In the genomic region with DNA sequence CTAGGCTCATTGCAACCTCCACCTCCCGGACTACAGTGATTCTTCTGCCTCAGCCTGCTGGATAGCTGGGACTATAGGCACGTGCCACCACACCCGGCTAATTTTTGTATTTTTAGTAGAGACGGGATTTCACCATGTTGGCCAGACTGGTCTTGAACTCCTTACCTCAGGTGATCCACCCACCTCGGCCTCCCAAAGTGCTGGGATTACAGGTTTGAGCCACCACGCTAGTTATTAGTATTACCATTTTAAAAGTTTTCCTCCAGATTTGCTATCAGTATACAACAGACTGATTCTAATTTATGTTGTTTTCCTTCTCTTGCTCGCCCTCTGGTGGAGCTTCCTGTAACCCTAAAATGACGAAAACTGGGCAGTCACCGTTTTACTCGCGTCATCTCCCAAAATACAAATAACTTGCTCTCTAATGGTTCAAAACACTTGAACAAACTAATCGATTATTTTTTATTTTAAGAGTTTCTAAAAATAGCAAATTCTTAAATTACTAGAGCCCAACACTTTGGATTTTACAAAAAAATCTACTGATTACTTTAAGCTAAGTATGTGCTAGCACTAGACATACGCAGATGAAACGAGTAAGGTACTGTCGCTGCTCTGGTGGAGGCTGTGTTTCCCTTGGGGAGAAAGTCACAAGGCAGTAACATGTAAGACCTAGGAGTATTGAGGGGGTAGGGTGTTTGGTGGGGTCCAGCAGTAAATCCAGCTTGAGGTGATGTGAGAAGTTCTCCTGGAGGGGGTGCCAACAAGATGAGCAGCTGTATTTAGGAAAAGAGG, we compare ENCODE assay signal across 8 cellular contexts.
DNase-seq lines count a peak whose midpoint lies in the region; ATAC-seq lines count a peak whose summit lies in the region.

No MANE protein-coding gene starts in this region.

- DNase-seq in NCI-H2196 (lab: John Stamatoyannopoulos, UW; ENCODE audit: unreplicated experiment) (peak; percentile 41), NCI-H2196 treated with DMSO at 0.1 percent for 48 hours (lab: John Stamatoyannopoulos, UW; ENCODE audit: unreplicated experiment) (no peak), NCI-H1694 treated with DMSO at 0.1 percent for 48 hours (lab: John Stamatoyannopoulos, UW) (peak; percentile 47), left lobe of liver (ENCODE audit: low spot score) (peak; percentile 63)
- peak; percentile 45 for DNase-seq in activated CD4-positive, CD25-positive, alpha-beta regulatory T cell treated with anti-CD3 and anti-CD28 coated beads, Interleukin-2, amount 50 U/mL, for 16 hours (ENCODE audit: low read depth, low spot score)
- DNase-seq in central memory CD4-positive, alpha-beta T cell: peak; percentile 67
- peak; percentile 48 to 52 for DNase-seq in stimulated activated CD4-positive, alpha-beta T cell treated with anti-CD3 and anti-CD28 coated beads, Interleukin-4, amount 100 ng/mL, for 4 hours

- ATAC-seq in HG02623 (IDR thresholded peaks at IDR 0.05; ENCODE audit: unreplicated experiment) (peak; percentile 76), left lobe of liver (peak; percentile 95)
